Comparison of ENCODE assay signal across 12 cellular contexts in the genomic region with DNA sequence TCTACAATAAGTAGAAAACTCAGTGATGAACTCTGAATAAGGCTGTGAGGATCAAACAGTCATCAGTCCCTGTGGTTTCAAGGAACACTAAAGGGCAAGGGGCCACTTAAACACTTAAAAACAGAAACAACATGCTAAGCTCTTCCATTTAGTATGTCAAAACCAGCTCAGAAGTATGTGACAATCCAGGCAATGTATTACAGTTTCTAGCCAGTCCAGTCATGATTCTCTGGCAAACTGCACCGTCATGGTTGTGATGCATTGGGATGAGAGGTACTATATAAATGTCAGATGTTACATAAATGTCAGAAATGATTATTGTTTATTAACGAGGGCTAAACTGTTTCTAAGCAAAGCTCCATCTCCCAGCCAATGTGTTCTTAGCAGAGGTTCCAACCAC. TPM values are rescaled to one million over a fixed set of nuclear protein-coding genes. Genes with fewer than 3 reads are reported as not detected.
DNase-seq lines count a peak whose midpoint lies in the region; ATAC-seq and TF ChIP-seq lines count a peak whose summit lies in the region.
"Had no signal": no experiment of that assay in that cellular context is flagged by ENCODE, and none has a peak within 500 bp of the region (broad histone marks: within the 10 kb centered on the region; RNA-seq: fewer than 3 reads in every experiment).

No MANE protein-coding gene starts in this region.

- H4K20me1 ChIP-seq in PC-9 (ENCODE audit: insufficient read depth) (no peaks in the 10 kb centered on the region), fibroblast of lung (ENCODE audit: control insufficient read depth, extremely low read depth, insufficient read depth, low read length) (no peaks in the 10 kb centered on the region)

- H3K9me3 ChIP-seq in PC-9 (ENCODE audit: insufficient read depth, low read depth) (no peaks in the 10 kb centered on the region), fibroblast of lung (ENCODE audit: control insufficient read depth, insufficient read depth, low read depth, low read length) (no peaks in the 10 kb centered on the region)
- H3K9me3 ChIP-seq: SJCRH30 had no signal

- H3K9me2 ChIP-seq in PC-9 (ENCODE audit: insufficient read depth): no peaks in the 10 kb centered on the region

- peaks cover 12% of the 10 kb centered on the region for H3K4me1 ChIP-seq in PC-9 (replicated peaks; ENCODE audit: insufficient read depth)
- H3K4me1 ChIP-seq in fibroblast of lung (ENCODE audit: control insufficient read depth, extremely low read depth, insufficient read depth, low read length): peaks cover 15% of the 10 kb centered on the region
- H3K4me1 ChIP-seq: SJCRH30 had no signal

- ATAC-seq in GM21526 (IDR thresholded peaks at IDR 0.05; ENCODE audit: low FRiP score, unreplicated experiment) (no peak), HG02763 (IDR thresholded peaks at IDR 0.05; ENCODE audit: unreplicated experiment) (no peak)

- TF ChIP-seq CTCF in PC-9 (conservative IDR thresholded peaks at IDR 0.05): no peak
- no peak for TF ChIP-seq CTCF in fibroblast of lung (conservative IDR thresholded peaks at IDR 0.05 in 1 of 2, IDR thresholded peaks at IDR 0.05 in 1 of 2; ENCODE audit: low read depth in 1 of 2, low read length in 2 of 2)

- CTCF ChIA-PET in PC-9 (lab: Charles Lee): no interaction called here

- H3K27ac ChIP-seq in PC-9 (peak overlapping the region; percentile 21; the same call in 1 of the 2 replicates), fibroblast of lung (ENCODE audit: insufficient read depth, low read length) (peak overlapping the region; percentile 64)
- H3K27ac ChIP-seq: cardiac muscle cell, SJCRH30 had no signal

- H3K27me3 ChIP-seq in PC-9 (ENCODE audit: insufficient read depth, low read depth) (no peaks in the 10 kb centered on the region), fibroblast of lung (ENCODE audit: control insufficient read depth, insufficient read depth, low read length) (no peaks in the 10 kb centered on the region)
- H3K27me3 ChIP-seq: SJCRH30 had no signal

- peak; percentile 61 for DNase-seq in Daoy (ENCODE audit: low read depth)
- peak in 1 of 2 experiments; percentile 49 for DNase-seq in PC-9
- peak; percentile 49 to 81 for DNase-seq in fibroblast of lung (ENCODE audit: low read depth in 2 of 2)
- peak; percentile 77 for DNase-seq in skeletal muscle cell (ENCODE audit: low read depth)
- DNase-seq in NCI-H2227 (lab: John Stamatoyannopoulos, UW; ENCODE audit: unreplicated experiment): no peak
- no peak for DNase-seq in NCI-H1417 (lab: John Stamatoyannopoulos, UW)
- DNase-seq: activated CD4-positive, alpha-beta memory T cell treated with anti-CD3 and anti-CD28 coated beads, Interleukin-2, amount 10 ng/mL, durations not matched to agents 7 days and 5 days; NCI-H1436; SJCRH30 had no signal

- no peak overlapping the region for H3K9ac ChIP-seq in fibroblast of lung (ENCODE audit: insufficient read depth, low read length)

- intact Hi-C loops in PC-9 (cut with micrococcal nuclease; ENCODE audit: unreplicated experiment): no loop called here

- H3K4me2 ChIP-seq in PC-9 (no peak overlapping the region), fibroblast of lung (ENCODE audit: extremely low read depth, insufficient read depth, low read length) (no peak overlapping the region)

- H3K79me2 ChIP-seq in PC-9 (ENCODE audit: low read depth): no peaks in the 10 kb centered on the region
- H3K79me2 ChIP-seq in fibroblast of lung (ENCODE audit: control insufficient read depth, insufficient read depth, low read length): no peaks in the 10 kb centered on the region

- no peak overlapping the region for H2AFZ ChIP-seq in PC-9
- H2AFZ ChIP-seq in fibroblast of lung (ENCODE audit: low read length): no peak overlapping the region

- POLR2A ChIA-PET in PC-9 (lab: Charles Lee; ENCODE audit: unreplicated experiment): no interaction called here

- no peak overlapping the region for H3K4me3 ChIP-seq in PC-9
- no peak overlapping the region for H3K4me3 ChIP-seq in fibroblast of lung (replicated peaks in 1 of 4; ENCODE audit: control extremely low read depth in 1 of 4, insufficient read depth in 1 of 4, low read depth in 3 of 4, low read length in 4 of 4)
- H3K4me3 ChIP-seq in skeletal muscle cell (ENCODE audit: low read depth, low read length): no peak overlapping the region
- H3K4me3 ChIP-seq: SJCRH30 had no signal

- H3K36me3 ChIP-seq in PC-9 (ENCODE audit: low read depth) (no peaks in the 10 kb centered on the region), fibroblast of lung (ENCODE audit: control insufficient read depth, insufficient read depth, low read length) (no peaks in the 10 kb centered on the region)
- H3K36me3 ChIP-seq: cardiac muscle cell, SJCRH30 had no signal

- no TSS peak for BruUV-seq in PC-9 (replicated peaks; lab: Mats Ljungman, UMichigan)

- peaks cover 22% of the 10 kb centered on the region for H3F3A ChIP-seq in PC-9 (ENCODE audit: insufficient read depth, low read depth)

RNA-seq across cellular contexts. Expression of a gene that starts 4.7 kb away (rescaled TPM):
- 12.1 and 17.3 TPM in 2 replicates for total RNA-seq in Daoy (2014; rRNA removed; shearing (Covaris generic))
- total RNA-seq in PC-9 (2021): 1.0 and 2.1 TPM in 2 replicates
- 3.1 and 28.4 TPM in 2 replicates for total RNA-seq in fibroblast of lung
- polyA plus RNA-seq in fibroblast of lung: 8.2 and 13.0 TPM in 2 replicates
- 9.7 and 9.8 TPM in 2 replicates for polyA plus RNA-seq in fibroblast of lung (2012)
- polyA minus RNA-seq in fibroblast of lung (ENCODE audit: low replicate concordance): 32.7 TPM in 2 replicates
- total RNA-seq: activated CD4-positive, alpha-beta memory T cell treated with anti-CD3 and anti-CD28 coated beads, Interleukin-2, amount 10 ng/mL, durations not matched to agents 7 days and 5 days had no signal

Comparison
In these comparisons a context has a peak if more than half of its experiments do, and no peak if none do; other contexts are left out.
1. DNase-seq: peak in Daoy (single experiment), fibroblast of lung (2 of 2) and skeletal muscle cell (single experiment); none in NCI-H2227 (single experiment) and NCI-H1417 (0 of 3).